ENCODE assay signal across 1 cellular context in the genomic region with DNA sequence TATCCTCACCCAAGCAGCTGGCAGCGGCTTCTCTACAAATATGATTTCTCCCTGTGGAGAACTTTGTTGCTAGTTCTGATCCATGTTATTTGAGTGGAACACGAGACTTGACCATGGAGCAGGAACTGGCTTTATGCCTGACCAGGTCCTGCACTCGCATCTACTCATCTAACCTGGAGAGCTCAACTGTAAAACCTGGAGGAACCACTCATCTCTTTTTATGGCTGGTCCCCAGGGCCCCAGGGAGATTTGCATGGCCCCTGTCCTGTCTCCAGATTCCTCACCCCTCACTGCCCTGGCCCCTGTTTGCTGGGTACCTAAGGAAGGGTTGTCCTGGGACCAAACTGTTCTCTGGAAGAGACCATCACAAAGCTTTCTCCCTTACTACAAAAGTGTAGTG.
TF ChIP-seq lines count a peak whose summit lies in the region.

No MANE protein-coding gene starts in this region.

TF ChIP-seq in WTC11, 78 proteins besides CTCF, POLR2A, EP300 and RAD21 (continued from another document):
- TF ChIP-seq, protein P1, sequence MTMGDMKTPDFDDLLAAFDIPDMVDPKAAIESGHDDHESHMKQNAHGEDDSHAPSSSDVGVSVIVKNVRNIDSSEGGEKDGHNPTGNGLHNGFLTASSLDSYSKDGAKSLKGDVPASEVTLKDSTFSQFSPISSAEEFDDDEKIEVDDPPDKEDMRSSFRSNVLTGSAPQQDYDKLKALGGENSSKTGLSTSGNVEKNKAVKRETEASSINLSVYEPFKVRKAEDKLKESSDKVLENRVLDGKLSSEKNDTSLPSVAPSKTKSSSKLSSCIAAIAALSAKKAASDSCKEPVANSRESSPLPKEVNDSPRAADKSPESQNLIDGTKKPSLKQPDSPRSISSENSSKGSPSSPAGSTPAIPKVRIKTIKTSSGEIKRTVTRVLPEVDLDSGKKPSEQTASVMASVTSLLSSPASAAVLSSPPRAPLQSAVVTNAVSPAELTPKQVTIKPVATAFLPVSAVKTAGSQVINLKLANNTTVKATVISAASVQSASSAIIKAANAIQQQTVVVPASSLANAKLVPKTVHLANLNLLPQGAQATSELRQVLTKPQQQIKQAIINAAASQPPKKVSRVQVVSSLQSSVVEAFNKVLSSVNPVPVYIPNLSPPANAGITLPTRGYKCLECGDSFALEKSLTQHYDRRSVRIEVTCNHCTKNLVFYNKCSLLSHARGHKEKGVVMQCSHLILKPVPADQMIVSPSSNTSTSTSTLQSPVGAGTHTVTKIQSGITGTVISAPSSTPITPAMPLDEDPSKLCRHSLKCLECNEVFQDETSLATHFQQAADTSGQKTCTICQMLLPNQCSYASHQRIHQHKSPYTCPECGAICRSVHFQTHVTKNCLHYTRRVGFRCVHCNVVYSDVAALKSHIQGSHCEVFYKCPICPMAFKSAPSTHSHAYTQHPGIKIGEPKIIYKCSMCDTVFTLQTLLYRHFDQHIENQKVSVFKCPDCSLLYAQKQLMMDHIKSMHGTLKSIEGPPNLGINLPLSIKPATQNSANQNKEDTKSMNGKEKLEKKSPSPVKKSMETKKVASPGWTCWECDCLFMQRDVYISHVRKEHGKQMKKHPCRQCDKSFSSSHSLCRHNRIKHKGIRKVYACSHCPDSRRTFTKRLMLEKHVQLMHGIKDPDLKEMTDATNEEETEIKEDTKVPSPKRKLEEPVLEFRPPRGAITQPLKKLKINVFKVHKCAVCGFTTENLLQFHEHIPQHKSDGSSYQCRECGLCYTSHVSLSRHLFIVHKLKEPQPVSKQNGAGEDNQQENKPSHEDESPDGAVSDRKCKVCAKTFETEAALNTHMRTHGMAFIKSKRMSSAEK (CRISPR knock-in tag; IDR thresholded peaks at IDR 0.05; ENCODE audit: borderline replicate concordance) = no peak
- TF ChIP-seq ZNF263 (CRISPR knock-in tag; IDR thresholded peaks at IDR 0.05; ENCODE audit: low read depth) (no peak), CREB1 (CRISPR knock-in tag; IDR thresholded peaks at IDR 0.05) (no peak), GTF2I (CRISPR knock-in tag; conservative IDR thresholded peaks at IDR 0.05) (no peak)
- TF ChIP-seq, protein P2, sequence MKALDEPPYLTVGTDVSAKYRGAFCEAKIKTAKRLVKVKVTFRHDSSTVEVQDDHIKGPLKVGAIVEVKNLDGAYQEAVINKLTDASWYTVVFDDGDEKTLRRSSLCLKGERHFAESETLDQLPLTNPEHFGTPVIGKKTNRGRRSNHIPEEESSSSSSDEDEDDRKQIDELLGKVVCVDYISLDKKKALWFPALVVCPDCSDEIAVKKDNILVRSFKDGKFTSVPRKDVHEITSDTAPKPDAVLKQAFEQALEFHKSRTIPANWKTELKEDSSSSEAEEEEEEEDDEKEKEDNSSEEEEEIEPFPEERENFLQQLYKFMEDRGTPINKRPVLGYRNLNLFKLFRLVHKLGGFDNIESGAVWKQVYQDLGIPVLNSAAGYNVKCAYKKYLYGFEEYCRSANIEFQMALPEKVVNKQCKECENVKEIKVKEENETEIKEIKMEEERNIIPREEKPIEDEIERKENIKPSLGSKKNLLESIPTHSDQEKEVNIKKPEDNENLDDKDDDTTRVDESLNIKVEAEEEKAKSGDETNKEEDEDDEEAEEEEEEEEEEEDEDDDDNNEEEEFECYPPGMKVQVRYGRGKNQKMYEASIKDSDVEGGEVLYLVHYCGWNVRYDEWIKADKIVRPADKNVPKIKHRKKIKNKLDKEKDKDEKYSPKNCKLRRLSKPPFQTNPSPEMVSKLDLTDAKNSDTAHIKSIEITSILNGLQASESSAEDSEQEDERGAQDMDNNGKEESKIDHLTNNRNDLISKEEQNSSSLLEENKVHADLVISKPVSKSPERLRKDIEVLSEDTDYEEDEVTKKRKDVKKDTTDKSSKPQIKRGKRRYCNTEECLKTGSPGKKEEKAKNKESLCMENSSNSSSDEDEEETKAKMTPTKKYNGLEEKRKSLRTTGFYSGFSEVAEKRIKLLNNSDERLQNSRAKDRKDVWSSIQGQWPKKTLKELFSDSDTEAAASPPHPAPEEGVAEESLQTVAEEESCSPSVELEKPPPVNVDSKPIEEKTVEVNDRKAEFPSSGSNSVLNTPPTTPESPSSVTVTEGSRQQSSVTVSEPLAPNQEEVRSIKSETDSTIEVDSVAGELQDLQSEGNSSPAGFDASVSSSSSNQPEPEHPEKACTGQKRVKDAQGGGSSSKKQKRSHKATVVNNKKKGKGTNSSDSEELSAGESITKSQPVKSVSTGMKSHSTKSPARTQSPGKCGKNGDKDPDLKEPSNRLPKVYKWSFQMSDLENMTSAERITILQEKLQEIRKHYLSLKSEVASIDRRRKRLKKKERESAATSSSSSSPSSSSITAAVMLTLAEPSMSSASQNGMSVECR (CRISPR knock-in tag; IDR thresholded peaks at IDR 0.05; ENCODE audit: borderline replicate concordance) = no peak
- TF ChIP-seq, protein P3, sequence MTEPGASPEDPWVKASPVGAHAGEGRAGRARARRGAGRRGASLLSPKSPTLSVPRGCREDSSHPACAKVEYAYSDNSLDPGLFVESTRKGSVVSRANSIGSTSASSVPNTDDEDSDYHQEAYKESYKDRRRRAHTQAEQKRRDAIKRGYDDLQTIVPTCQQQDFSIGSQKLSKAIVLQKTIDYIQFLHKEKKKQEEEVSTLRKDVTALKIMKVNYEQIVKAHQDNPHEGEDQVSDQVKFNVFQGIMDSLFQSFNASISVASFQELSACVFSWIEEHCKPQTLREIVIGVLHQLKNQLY (CRISPR knock-in tag; IDR thresholded peaks at IDR 0.05) = no peak
